ENCODE assay signal across 28 cellular contexts in the genomic region with DNA sequence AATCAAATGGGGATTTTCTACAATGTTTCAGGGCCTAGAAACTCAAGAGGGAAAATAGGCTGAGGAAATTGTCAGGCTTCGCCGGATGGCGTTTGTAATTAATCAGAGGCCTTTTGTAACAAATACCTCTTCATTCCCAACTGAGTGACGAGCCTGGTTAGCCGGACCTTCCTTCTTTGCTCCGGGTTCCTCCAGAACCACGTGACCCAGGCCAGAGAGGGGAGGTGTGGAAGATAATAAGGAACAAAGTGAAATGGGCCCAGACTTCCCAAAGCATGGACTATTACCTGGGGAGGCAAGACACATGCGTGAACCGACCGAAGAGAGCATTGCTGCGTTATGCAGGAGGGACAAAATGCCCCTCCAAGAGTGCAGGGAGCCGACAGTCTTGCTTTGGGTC. TPM values are rescaled to one million over a fixed set of nuclear protein-coding genes. Genes with fewer than 3 reads are reported as not detected.
"Had no signal": no experiment of that assay in that cellular context is flagged by ENCODE, and none has a peak within 500 bp of the region (broad histone marks: within the 10 kb centered on the region; RNA-seq: fewer than 3 reads in every experiment).

No MANE protein-coding gene starts in this region.

- H3K36me3 Mint-ChIP-seq: activated naive CD8-positive, alpha-beta T cell treated with anti-CD3 and anti-CD28 coated beads for 36 hours; brain; T-cell had no signal

- H3K9me3 ChIP-seq: adrenal gland, ascending aorta, breast epithelium, colonic mucosa, esophagus squamous epithelium, gastroesophageal sphincter, heart right ventricle had no signal

- DNase-seq: activated effector memory CD4-positive, alpha-beta T cell treated with Interleukin-2 at 50 U/mL for 16 hours; esophagus squamous epithelium; T-helper 9 cell had no signal

- H3K4me1 ChIP-seq: adrenal gland, ascending aorta, breast epithelium, colonic mucosa, esophagus squamous epithelium, heart right ventricle had no signal

- FAIRE-seq: endometrium had no signal

- H3K4me3 ChIP-seq: adrenal gland, ascending aorta, breast epithelium, cardiac muscle cell, colonic mucosa, esophagus squamous epithelium, gastroesophageal sphincter, heart right ventricle had no signal

- H3K36me3 ChIP-seq: adrenal gland, ascending aorta, breast epithelium, cardiac muscle cell, colonic mucosa, esophagus squamous epithelium, gastroesophageal sphincter, heart right ventricle had no signal

- H3K4me3 Mint-ChIP-seq: activated CD4-positive, alpha-beta memory T cell treated with anti-CD3 and anti-CD28 coated beads, Interleukin-2, amount 10 ng/mL, durations not matched to agents 7 days and 5 days; activated CD4-positive, alpha-beta T cell treated with anti-CD3 and anti-CD28 coated beads for 36 hours; activated CD4-positive, alpha-beta T cell treated with anti-CD3 and anti-CD28 coated beads, Interleukin-2, amount 10 ng/mL, durations not matched to agents 7 days and 5 days; activated naive CD8-positive, alpha-beta T cell treated with anti-CD3 and anti-CD28 coated beads for 36 hours; activated naive CD8-positive, alpha-beta T cell treated with anti-CD3 and anti-CD28 coated beads, Interleukin-2, amount 50 U/mL, for 24 hours; activated T-cell treated with anti-CD3 and anti-CD28 coated beads, Interleukin-2, amount 50 U/mL, for 24 hours; activated T-helper 17 cell treated with anti-CD3 and anti-CD28 coated beads, Interleukin-2, amount 50 U/mL, for 72 hours; T-cell; T-helper 1 cell treated with Interleukin-12 subunit alpha and Interleukin-12 subunit beta and Interleukin-4 antibody, amounts not matched to agents 30 μg/mL and 1 μg/mL, for 36 hours had no signal

- ATAC-seq: activated CD4-positive, alpha-beta T cell treated with anti-CD3 and anti-CD28 coated beads for 36 hours; activated naive CD8-positive, alpha-beta T cell treated with anti-CD3 and anti-CD28 coated beads, Interleukin-2, amount 50 U/mL, for 24 hours; activated T-helper 17 cell treated with anti-CD3 and anti-CD28 coated beads, Interleukin-2, amount 50 U/mL, for 72 hours; T-cell had no signal

- H3K4me1 Mint-ChIP-seq: activated CD4-positive, alpha-beta memory T cell treated with anti-CD3 and anti-CD28 coated beads, Interleukin-2, amount 10 ng/mL, durations not matched to agents 7 days and 5 days; activated CD4-positive, alpha-beta T cell treated with anti-CD3 and anti-CD28 coated beads for 36 hours; activated CD4-positive, alpha-beta T cell treated with anti-CD3 and anti-CD28 coated beads, Interleukin-2, amount 10 ng/mL, durations not matched to agents 7 days and 5 days; activated naive CD8-positive, alpha-beta T cell treated with anti-CD3 and anti-CD28 coated beads for 36 hours; activated naive CD8-positive, alpha-beta T cell treated with anti-CD3 and anti-CD28 coated beads, Interleukin-2, amount 50 U/mL, for 24 hours; activated T-helper 17 cell treated with anti-CD3 and anti-CD28 coated beads, Interleukin-2, amount 50 U/mL, for 72 hours; T-cell had no signal

- H3K27me3 ChIP-seq: adrenal gland, ascending aorta, colonic mucosa had no signal

- H3K9me3 Mint-ChIP-seq: activated CD4-positive, alpha-beta T cell treated with anti-CD3 and anti-CD28 coated beads, Interleukin-2, amount 10 ng/mL, durations not matched to agents 7 days and 5 days; activated naive CD8-positive, alpha-beta T cell treated with anti-CD3 and anti-CD28 coated beads, Interleukin-2, amount 50 U/mL, for 24 hours; activated T-cell treated with anti-CD3 and anti-CD28 coated beads, Interleukin-2, amount 50 U/mL, for 24 hours; activated T-helper 17 cell treated with anti-CD3 and anti-CD28 coated beads, Interleukin-2, amount 50 U/mL, for 72 hours; T-cell; T-helper 1 cell treated with Interleukin-12 subunit alpha and Interleukin-12 subunit beta and Interleukin-4 antibody, amounts not matched to agents 30 μg/mL and 1 μg/mL, for 36 hours had no signal

- H3K27ac ChIP-seq: adrenal gland, ascending aorta, breast epithelium, cardiac muscle cell, colonic mucosa, epithelial cell of prostate, esophagus squamous epithelium, gastroesophageal sphincter, heart right ventricle had no signal

- H3K27ac Mint-ChIP-seq: activated CD4-positive, alpha-beta memory T cell treated with anti-CD3 and anti-CD28 coated beads, Interleukin-2, amount 10 ng/mL, durations not matched to agents 7 days and 5 days; activated CD4-positive, alpha-beta T cell treated with anti-CD3 and anti-CD28 coated beads for 36 hours; activated CD4-positive, alpha-beta T cell treated with anti-CD3 and anti-CD28 coated beads, Interleukin-2, amount 10 ng/mL, durations not matched to agents 7 days and 5 days; activated naive CD8-positive, alpha-beta T cell treated with anti-CD3 and anti-CD28 coated beads for 36 hours; activated naive CD8-positive, alpha-beta T cell treated with anti-CD3 and anti-CD28 coated beads, Interleukin-2, amount 50 U/mL, for 24 hours; activated T-cell treated with anti-CD3 and anti-CD28 coated beads, Interleukin-2, amount 50 U/mL, for 24 hours; activated T-helper 17 cell treated with anti-CD3 and anti-CD28 coated beads, Interleukin-2, amount 50 U/mL, for 72 hours; T-cell; T-helper 1 cell treated with Interleukin-12 subunit alpha and Interleukin-12 subunit beta and Interleukin-4 antibody, amounts not matched to agents 30 μg/mL and 1 μg/mL, for 36 hours had no signal

RNA-seq across cellular contexts. Expression of a gene that starts 7.5 kb away (rescaled TPM):
- total RNA-seq: activated CD4-positive, alpha-beta memory T cell treated with anti-CD3 and anti-CD28 coated beads, Interleukin-2, amount 10 ng/mL, durations not matched to agents 7 days and 5 days; activated CD4-positive, alpha-beta T cell treated with anti-CD3 and anti-CD28 coated beads for 36 hours; activated CD4-positive, alpha-beta T cell treated with anti-CD3 and anti-CD28 coated beads, Interleukin-2, amount 10 ng/mL, durations not matched to agents 7 days and 5 days; activated naive CD8-positive, alpha-beta T cell treated with anti-CD3 and anti-CD28 coated beads for 36 hours; activated T-helper 17 cell treated with anti-CD3 and anti-CD28 coated beads, Interleukin-2, amount 50 U/mL, for 72 hours; dermis microvascular lymphatic vessel endothelial cell; endothelial cell of umbilical vein; fibroblast of lung; fibroblast of villous mesenchyme; glomerular endothelial cell; T-cell; T-helper 2 cell treated with Interferon-gamma antibody and Interleukin-4, amounts not matched to agents 100 ng/mL and 5 ng/mL, for 36 hours had no signal
- polyA plus RNA-seq: cardiac muscle cell, endothelial cell of umbilical vein, fibroblast of lung had no signal
